16 cellular contexts compared by ENCODE assay signal in the genomic region with DNA sequence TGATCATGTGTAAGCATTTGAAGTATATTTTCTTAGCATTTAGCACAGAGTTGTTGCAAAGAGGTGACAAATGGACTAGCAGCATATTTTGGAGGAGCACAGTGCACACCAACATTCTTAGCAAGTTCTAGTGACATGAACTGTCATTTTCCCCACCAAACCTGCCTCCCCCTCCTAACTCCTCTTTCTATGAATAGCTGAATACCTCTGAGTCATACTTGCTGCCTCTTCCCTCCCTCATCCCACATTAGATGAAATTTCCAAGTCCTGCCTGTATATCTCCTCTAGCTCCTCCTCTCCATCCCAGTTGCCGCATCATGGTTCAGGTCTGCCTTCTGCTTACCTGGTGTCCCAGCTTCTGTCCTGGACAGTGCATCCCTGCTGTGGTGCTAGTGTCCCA.
DNase-seq lines count a peak whose midpoint lies in the region; ATAC-seq and TF ChIP-seq lines count a peak whose summit lies in the region.
"Had no signal": no experiment of that assay in that cellular context is flagged by ENCODE, and none has a peak within 500 bp of the region (broad histone marks: within the 10 kb centered on the region; RNA-seq: fewer than 3 reads in every experiment).

No MANE protein-coding gene starts in this region.

- TF ChIP-seq CTCF in AG10803 (conservative IDR thresholded peaks at IDR 0.05; ENCODE audit: low read length), result no peak

- ATAC-seq in HG03045 (IDR thresholded peaks at IDR 0.05; ENCODE audit: unreplicated experiment) (no peak), GM19455 (IDR thresholded peaks at IDR 0.05; ENCODE audit: unreplicated experiment) (no peak)
- ATAC-seq: body of pancreas; stimulated activated memory B cell treated with anti-CD40 and anti-IgM and Interleukin-4, amounts not matched to agents 10 μg/mL and 1 μg/mL and 100 μg/mL, for 72 hours had no signal

- no peak overlapping the region for H3K4me3 ChIP-seq in AG10803 (ENCODE audit: low read length)
- H3K4me3 ChIP-seq: body of pancreas, PC-9, transverse colon had no signal

- DNase-seq in AG10803 (ENCODE audit: low read depth) (peak; percentile 47), HS-5 (ENCODE audit: low read depth) (peak; percentile 32), amniotic epithelial cell (ENCODE audit: low read depth) (peak; percentile 45), iris pigment epithelial cell (ENCODE audit: low read depth) (peak; percentile 17), SW 1271 (lab: John Stamatoyannopoulos, UW) (no peak), cortex of kidney (lab: John Stamatoyannopoulos, UW) (no peak)
- DNase-seq: activated B cell treated with CpG ODN at 0.5 μM for 24 hours, AML-193, body of pancreas, NCI-H1417 treated with DMSO at 0.1 percent for 48 hours, NCI-H510A treated with DMSO at 0.1 percent for 48 hours, transverse colon had no signal

Comparison
In these comparisons a context has a peak if more than half of its experiments do, and no peak if none do; other contexts are left out.
1. DNase-seq: peak in AG10803 (single experiment), HS-5 (single experiment), amniotic epithelial cell (single experiment) and iris pigment epithelial cell (single experiment); none in SW 1271 (0 of 2) and cortex of kidney (single experiment).